Comparison of ENCODE assay signal across 1 cellular context in the genomic region with DNA sequence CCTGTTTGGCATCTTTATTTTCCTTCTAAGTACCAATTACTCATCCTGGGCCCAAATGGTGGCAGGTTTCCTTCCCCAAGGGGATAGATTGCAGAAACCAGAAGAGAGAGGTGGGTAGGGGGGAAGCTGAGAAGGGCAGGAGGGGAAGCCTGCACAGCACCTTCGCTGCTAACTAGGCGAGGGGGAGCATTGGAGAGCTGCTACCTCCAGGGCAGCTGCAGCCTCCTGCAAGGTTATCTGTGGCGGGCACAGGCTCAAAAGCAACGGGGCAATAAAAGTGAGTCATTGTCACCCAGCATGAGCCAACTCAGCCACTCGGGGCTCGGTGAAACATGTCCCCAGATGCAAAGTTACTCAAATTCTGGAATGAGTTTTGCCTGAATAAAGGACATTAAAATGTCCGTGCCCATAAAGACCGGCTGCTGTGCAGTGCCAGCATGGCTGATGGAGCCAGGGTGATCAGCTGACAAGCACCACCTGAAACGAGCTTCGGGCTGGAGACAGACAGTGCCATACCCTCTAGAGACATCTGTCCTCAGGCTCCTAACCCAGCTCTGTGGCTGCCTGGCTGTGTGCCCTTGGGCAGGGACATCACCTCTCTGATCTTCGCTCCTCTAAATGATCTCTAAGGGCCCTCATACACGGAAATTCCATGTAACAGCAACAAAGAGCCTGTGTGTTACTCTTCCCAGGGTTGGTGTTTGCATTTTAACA.
A peak's percentile ranks its signal among the peaks of the same experiment; 100 is the strongest.
TF ChIP-seq lines count a peak whose summit lies in the region.

No MANE protein-coding gene starts in this region.

TF ChIP-seq in HepG2, 621 proteins besides CTCF, POLR2A, EP300 and RAD21 (continued from another document):
- TF ChIP-seq, protein P1, sequence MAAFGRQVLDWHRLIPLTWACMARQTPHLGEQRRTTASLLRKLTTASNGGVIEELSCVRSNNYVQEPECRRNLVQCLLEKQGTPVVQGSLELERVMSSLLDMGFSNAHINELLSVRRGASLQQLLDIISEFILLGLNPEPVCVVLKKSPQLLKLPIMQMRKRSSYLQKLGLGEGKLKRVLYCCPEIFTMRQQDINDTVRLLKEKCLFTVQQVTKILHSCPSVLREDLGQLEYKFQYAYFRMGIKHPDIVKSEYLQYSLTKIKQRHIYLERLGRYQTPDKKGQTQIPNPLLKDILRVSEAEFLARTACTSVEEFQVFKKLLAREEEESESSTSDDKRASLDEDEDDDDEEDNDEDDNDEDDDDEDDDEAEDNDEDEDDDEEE (CRISPR knock-in tag; IDR thresholded peaks at IDR 0.05) = 0 out of 2 replicates have a peak, but pooled peaks have one; percentile 61
- TF ChIP-seq ZNF3 (CRISPR knock-in tag; IDR thresholded peaks at IDR 0.05) (0 out of 2 replicates have a peak, but pooled peaks have one; percentile 6), TSC22D2 (CRISPR knock-in tag; IDR thresholded peaks at IDR 0.05; ENCODE audit: borderline replicate concordance) (no peak), ZNF768 (CRISPR knock-in tag; IDR thresholded peaks at IDR 0.05) (peak; percentile 96)
- TF ChIP-seq, protein P2, sequence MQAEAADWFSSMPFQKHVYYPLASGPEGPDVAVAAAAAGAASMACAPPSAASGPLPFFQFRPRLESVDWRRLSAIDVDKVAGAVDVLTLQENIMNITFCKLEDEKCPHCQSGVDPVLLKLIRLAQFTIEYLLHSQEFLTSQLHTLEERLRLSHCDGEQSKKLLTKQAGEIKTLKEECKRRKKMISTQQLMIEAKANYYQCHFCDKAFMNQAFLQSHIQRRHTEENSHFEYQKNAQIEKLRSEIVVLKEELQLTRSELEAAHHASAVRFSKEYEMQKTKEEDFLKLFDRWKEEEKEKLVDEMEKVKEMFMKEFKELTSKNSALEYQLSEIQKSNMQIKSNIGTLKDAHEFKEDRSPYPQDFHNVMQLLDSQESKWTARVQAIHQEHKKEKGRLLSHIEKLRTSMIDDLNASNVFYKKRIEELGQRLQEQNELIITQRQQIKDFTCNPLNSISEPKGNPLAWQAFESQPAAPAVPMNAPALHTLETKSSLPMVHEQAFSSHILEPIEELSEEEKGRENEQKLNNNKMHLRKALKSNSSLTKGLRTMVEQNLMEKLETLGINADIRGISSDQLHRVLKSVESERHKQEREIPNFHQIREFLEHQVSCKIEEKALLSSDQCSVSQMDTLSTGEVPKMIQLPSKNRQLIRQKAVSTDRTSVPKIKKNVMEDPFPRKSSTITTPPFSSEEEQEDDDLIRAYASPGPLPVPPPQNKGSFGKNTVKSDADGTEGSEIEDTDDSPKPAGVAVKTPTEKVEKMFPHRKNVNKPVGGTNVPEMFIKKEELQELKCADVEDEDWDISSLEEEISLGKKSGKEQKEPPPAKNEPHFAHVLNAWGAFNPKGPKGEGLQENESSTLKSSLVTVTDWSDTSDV (CRISPR knock-in tag; IDR thresholded peaks at IDR 0.05) = no peak
